Comparison of ENCODE assay signal across 8 cellular contexts in genomic region chr11:4095509-4096230, GRCh38. TPM values are rescaled to one million over a fixed set of nuclear protein-coding genes. Genes with fewer than 3 reads are reported as not detected.
A peak's percentile ranks its signal among the peaks of the same experiment; 100 is the strongest.
DNase-seq lines count a peak whose midpoint lies in the region; ATAC-seq and TF ChIP-seq lines count a peak whose summit lies in the region.

No MANE protein-coding gene starts in this region.

- H3K36me3 Mint-ChIP-seq in immature natural killer cell = peaks cover 6 to 12% (median 10%) of the 10 kb centered on the region in 3 donors

- peaks cover 39 to 51% of the 10 kb centered on the region in 2 donors for H3K4me1 Mint-ChIP-seq in immature natural killer cell

- peaks cover 51% of the 10 kb centered on the region for H3K36me3 ChIP-seq in DOHH2 (ENCODE audit: control insufficient read depth, low read length)
- H3K36me3 ChIP-seq in KOPT-K1 (ENCODE audit: insufficient read depth, low read length) = peaks cover 59% of the 10 kb centered on the region
- peaks cover 13% of the 10 kb centered on the region for H3K36me3 ChIP-seq in adipocyte (ENCODE audit: control insufficient read depth, insufficient read depth, low read length, severe bottlenecking)
- peaks cover 0 to 16% (median 14%) of the 10 kb centered on the region in 5 donors for H3K36me3 ChIP-seq in subcutaneous abdominal adipose tissue (ENCODE audit: control insufficient read depth in 5 of 5, insufficient read depth in 5 of 5, low read length in 5 of 5)

- H3K9me3 ChIP-seq in DOHH2 (ENCODE audit: control insufficient read depth, insufficient read depth, low read length) (no peaks in the 10 kb centered on the region), KOPT-K1 (ENCODE audit: insufficient read depth, low read length, poor library complexity, severe bottlenecking) (no peaks in the 10 kb centered on the region), adipocyte (ENCODE audit: control insufficient read depth, low read length) (no peaks in the 10 kb centered on the region), subcutaneous abdominal adipose tissue (ENCODE audit: control insufficient read depth in 5 of 5, low read length in 5 of 5) (no peaks in the 10 kb centered on the region)

- H3K4me2 ChIP-seq in DOHH2 (ENCODE audit: low read length) = peak overlapping the region; percentile 87

- peak overlapping the region; percentile 96 to 98 (median 98) for H3K27ac Mint-ChIP-seq in immature natural killer cell

- no peaks in the 10 kb centered on the region for H3K27me3 ChIP-seq in DOHH2 (ENCODE audit: control insufficient read depth, low read length)
- no peaks in the 10 kb centered on the region for H3K27me3 ChIP-seq in adipocyte (replicated peaks; ENCODE audit: control insufficient read depth, insufficient read depth, low read length)
- no peaks in the 10 kb centered on the region for H3K27me3 ChIP-seq in subcutaneous abdominal adipose tissue (ENCODE audit: control insufficient read depth in 5 of 5, insufficient read depth in 4 of 5, low read length in 5 of 5)

- DNase-seq in adipocyte (ENCODE audit: low read depth) (peak; percentile 67), immature natural killer cell (no peak), 8988T (no peak)

- peaks cover 16% of the 10 kb centered on the region for H4K20me1 ChIP-seq in DOHH2 (ENCODE audit: control insufficient read depth, insufficient read depth, low read depth, low read length)

- H3K27ac ChIP-seq in DOHH2 (ENCODE audit: low read depth, low read length) = peak overlapping the region; percentile 78
- H3K27ac ChIP-seq in KOPT-K1 (ENCODE audit: low read depth, low read length, poor library complexity, severe bottlenecking) = peak overlapping the region; percentile 88
- peak overlapping the region; percentile 95 for H3K27ac ChIP-seq in subcutaneous abdominal adipose tissue (ENCODE audit: low read depth, low read length)

- peak overlapping the region; percentile 92 to 98 (median 97) for H3K4me3 Mint-ChIP-seq in immature natural killer cell

- TF ChIP-seq CTCF in DOHH2 (IDR thresholded peaks at IDR 0.05; ENCODE audit: low read depth, low read length, poor library complexity, severe bottlenecking) = no peak

- peaks cover 74% of the 10 kb centered on the region for H3K79me2 ChIP-seq in DOHH2 (ENCODE audit: control insufficient read depth, low read length)

- H3K9me2 ChIP-seq in DOHH2 (replicated peaks; ENCODE audit: control insufficient read depth, low read length) = no peaks in the 10 kb centered on the region

- H3F3A ChIP-seq in DOHH2 (ENCODE audit: control insufficient read depth, insufficient read depth) = peaks cover 3% of the 10 kb centered on the region; the same call in 1 of the 2 replicates

- ATAC-seq in GM18867 (IDR thresholded peaks at IDR 0.05; ENCODE audit: unreplicated experiment) (no peak), HG03521 (IDR thresholded peaks at IDR 0.05; ENCODE audit: unreplicated experiment) (no peak)

- H3K27me3 Mint-ChIP-seq in immature natural killer cell (ENCODE audit: low read depth in 3 of 3) = peaks cover 10 to 30% (median 15%) of the 10 kb centered on the region in 3 donors

- H3K9ac ChIP-seq in adipocyte (ENCODE audit: low read length) (peak overlapping the region; percentile 96), subcutaneous abdominal adipose tissue (ENCODE audit: low read length in 5 of 5) (peak overlapping the region; percentile 72 to 91 (median 86))

- H3K4me3 ChIP-seq in DOHH2 (ENCODE audit: low read length) (peak overlapping the region; percentile 90), adipocyte (ENCODE audit: low read length) (peak overlapping the region; percentile 94), subcutaneous abdominal adipose tissue (ENCODE audit: low read depth in 1 of 5, low read length in 5 of 5) (peak overlapping the region; percentile 68 to 89 (median 84))

- H3K9me3 Mint-ChIP-seq in immature natural killer cell = peaks cover 0 to 2% (median 0%) of the 10 kb centered on the region in 6 donors

- H3K4me1 ChIP-seq in DOHH2 (ENCODE audit: control insufficient read depth, low read length) (peaks cover 61% of the 10 kb centered on the region), adipocyte (ENCODE audit: control insufficient read depth, insufficient read depth, low read length) (peaks cover 21% of the 10 kb centered on the region), subcutaneous abdominal adipose tissue (ENCODE audit: control insufficient read depth in 5 of 5, insufficient read depth in 5 of 5, low read length in 5 of 5) (peaks cover 4 to 22% (median 19%) of the 10 kb centered on the region in 5 donors)

RNA-seq across cellular contexts. Expression of gene RRM1, which starts 1.1 kb away (rescaled TPM):
- 10 to 100 TPM; 18.8 to 26.2 (median 25.9) TPM for polyA plus RNA-seq in immature natural killer cell
